ENCODE assay signal across 7 cellular contexts in genomic region chr11:57336111-57336666, GRCh38. TPM values are rescaled to one million over a fixed set of nuclear protein-coding genes. Genes with fewer than 3 reads are reported as not detected.
DNase-seq lines count a peak whose midpoint lies in the region; ATAC-seq and TF ChIP-seq lines count a peak whose summit lies in the region.

No MANE protein-coding gene starts in this region.

- H3K4me1 ChIP-seq in HCT116 (ENCODE audit: control insufficient read depth in 1 of 2, insufficient read depth in 2 of 2, low read length in 2 of 2) (peaks cover 8 to 20% of the 10 kb centered on the region in 2 experiments; a peak in 3 of 4 replicates), fibroblast of lung (ENCODE audit: control insufficient read depth, extremely low read depth, insufficient read depth, low read length) (peaks cover 7% of the 10 kb centered on the region), sigmoid colon (peaks cover 0 to 22% (median 15%) of the 10 kb centered on the region in 4 donors)

- H2AFZ ChIP-seq in HCT116 (ENCODE audit: low read depth, low read length, poor library complexity, severe bottlenecking) (peak overlapping the region; percentile 78), fibroblast of lung (ENCODE audit: low read length) (peak overlapping the region; percentile 90)

- H3K4me2 ChIP-seq in HCT116 (ENCODE audit: low read length) (peak overlapping the region; percentile 98), fibroblast of lung (ENCODE audit: extremely low read depth, insufficient read depth, low read length) (peak overlapping the region; percentile 92)

- RAD21 ChIA-PET in HCT116 (lab: Charles Lee; ENCODE audit: low non-redundant PET in 1 of 2, low total read pairs in 2 of 2, uncharacterized antibody in 2 of 2, unreplicated experiment in 2 of 2): interaction anchor here (0.7 to 1.2 kb wide), 2 partner anchors 13 to 87 kb away, joined by 3 to 4 read pairs; no protein-coding TSS in a partner anchor

- peaks cover 32% of the 10 kb centered on the region for H3K36me3 Mint-ChIP-seq in T-helper 2 cell treated with Interferon-gamma antibody and Interleukin-4, amounts not matched to agents 5 μg/mL and 100 μg/mL, for 36 hours (ENCODE audit: low read depth)

- intact Hi-C loops in HCT116 (cut with micrococcal nuclease) (no loop called here), sigmoid colon (cut with DNase I) (loop anchor here (5.0 kb wide), 1 partner anchor 331 kb away; the partner anchor contains the start of gene ZDHHC5)

- DNase-seq in HCT116 (ENCODE audit: low read depth, low spot score): no peak
- peak; percentile 17 for DNase-seq in T-helper 2 cell treated with Interferon-gamma antibody and Interleukin-4, amounts not matched to agents 5 μg/mL and 100 μg/mL, for 36 hours (ENCODE audit: low spot score)
- no peak for DNase-seq in fibroblast of lung (ENCODE audit: low read depth in 2 of 2)
- DNase-seq in sigmoid colon: no peak
- DNase-seq in ACHN: no peak

- peak overlapping the region; percentile 79 to 96 for H3K4me3 ChIP-seq in HCT116 (replicated peaks in 1 of 2; ENCODE audit: low read depth in 1 of 2, low read length in 2 of 2)
- peak overlapping the region; percentile 73 to 94 (median 76) for H3K4me3 ChIP-seq in fibroblast of lung (replicated peaks in 1 of 4; ENCODE audit: control extremely low read depth in 1 of 4, insufficient read depth in 1 of 4, low read depth in 3 of 4, low read length in 4 of 4)
- peak overlapping the region; percentile 79 to 99 (median 98) for H3K4me3 ChIP-seq in sigmoid colon

- H3K9me3 ChIP-seq in HCT116 (ENCODE audit: control insufficient read depth in 1 of 2, insufficient read depth in 1 of 2, low read depth in 1 of 2, low read length in 2 of 2) (no peaks in the 10 kb centered on the region), fibroblast of lung (ENCODE audit: control insufficient read depth, insufficient read depth, low read depth, low read length) (no peaks in the 10 kb centered on the region), sigmoid colon (no peaks in the 10 kb centered on the region)

- no peaks in the 10 kb centered on the region for H3K9me2 ChIP-seq in HCT116 (ENCODE audit: insufficient read depth)

- H3K36me3 ChIP-seq in HCT116 (ENCODE audit: control insufficient read depth in 1 of 2, insufficient read depth in 2 of 2, low read length in 2 of 2) (peaks cover 11 to 34% of the 10 kb centered on the region in 2 experiments; a peak in 2 of 4 replicates), fibroblast of lung (ENCODE audit: control insufficient read depth, insufficient read depth, low read length) (peaks cover 11% of the 10 kb centered on the region), sigmoid colon (peaks cover 15 to 22% (median 19%) of the 10 kb centered on the region in 4 donors)

- H3K79me2 ChIP-seq in HCT116 (ENCODE audit: insufficient read depth, low read length): peaks cover 44% of the 10 kb centered on the region
- peaks cover 31% of the 10 kb centered on the region for H3K79me2 ChIP-seq in fibroblast of lung (ENCODE audit: control insufficient read depth, insufficient read depth, low read length)

- H3K27me3 ChIP-seq in HCT116 (ENCODE audit: insufficient read depth, low read length) (no peaks in the 10 kb centered on the region), fibroblast of lung (ENCODE audit: control insufficient read depth, insufficient read depth, low read length) (peaks cover 16% of the 10 kb centered on the region), sigmoid colon (no peaks in the 10 kb centered on the region)

- H3K27me3 Mint-ChIP-seq in T-helper 2 cell treated with Interferon-gamma antibody and Interleukin-4, amounts not matched to agents 5 μg/mL and 100 μg/mL, for 36 hours (ENCODE audit: low read depth): peaks cover 12% of the 10 kb centered on the region

- in situ Hi-C loops in ACHN (cut with HindIII; ENCODE audit: low pct_ligation_motif_present, low pct_unique_long_range_greater_than_20kb, low sequenced_read_pairs): no loop called here

- no peaks in the 10 kb centered on the region for H3K9me3 Mint-ChIP-seq in T-helper 2 cell treated with Interferon-gamma antibody and Interleukin-4, amounts not matched to agents 5 μg/mL and 100 μg/mL, for 36 hours

- no peak for TF ChIP-seq EP300 in sigmoid colon (IDR thresholded peaks at IDR 0.05)

- WGBS in sigmoid colon, 2 donors: 26 to 29% methylated on average over 12 of the region's 12 CpGs

- no peak for ATAC-seq in HCT116
- ATAC-seq in GM19035 (IDR thresholded peaks at IDR 0.05; ENCODE audit: unreplicated experiment): no peak
- no peak for ATAC-seq in HG02970 (IDR thresholded peaks at IDR 0.05; ENCODE audit: low FRiP score, unreplicated experiment)

- H4K20me1 ChIP-seq in HCT116 (ENCODE audit: insufficient read depth) (no peaks in the 10 kb centered on the region), fibroblast of lung (ENCODE audit: control insufficient read depth, extremely low read depth, insufficient read depth, low read length) (no peaks in the 10 kb centered on the region)

- H3K27ac ChIP-seq in HCT116 (ENCODE audit: low read depth, low read length): peak overlapping the region; percentile 45
- peak overlapping the region; percentile 85 for H3K27ac ChIP-seq in fibroblast of lung (ENCODE audit: insufficient read depth, low read length)
- H3K27ac ChIP-seq in sigmoid colon: peak overlapping the region; percentile 91 to 95 (median 92)

- peaks cover 31% of the 10 kb centered on the region for H3K4me1 Mint-ChIP-seq in T-helper 2 cell treated with Interferon-gamma antibody and Interleukin-4, amounts not matched to agents 5 μg/mL and 100 μg/mL, for 36 hours (ENCODE audit: low read depth)

- TF ChIP-seq CTCF in HCT116 (IDR thresholded peaks at IDR 0.05 in 2 of 3, conservative IDR thresholded peaks at IDR 0.05 in 1 of 3; ENCODE audit: borderline replicate concordance in 1 of 3, insufficient read depth in 1 of 3, low read depth in 2 of 3, low read length in 2 of 3) (no peak), fibroblast of lung (conservative IDR thresholded peaks at IDR 0.05 in 1 of 2, IDR thresholded peaks at IDR 0.05 in 1 of 2; ENCODE audit: low read depth in 1 of 2, low read length in 2 of 2) (no peak), sigmoid colon (IDR thresholded peaks at IDR 0.05) (no peak)

- H3K9ac ChIP-seq in HCT116 (ENCODE audit: low read length) (peak overlapping the region; percentile 92), fibroblast of lung (ENCODE audit: insufficient read depth, low read length) (peak overlapping the region; percentile 88)

- POLR2A ChIA-PET in HCT116 (lab: Charles Lee): interaction anchor here (0.7 to 2.6 kb wide), 3 partner anchors 11 to 16 kb away, joined by 3 to 17 read pairs (median 3); partner anchors contain the start of gene TNKS1BP1

- TSS peak; percentile 98 for BruUV-seq in HCT116 (replicated peaks; lab: Mats Ljungman, UMichigan)

- CTCF ChIA-PET in HCT116 (lab: Charles Lee): interaction anchor here (1.0 to 1.6 kb wide), 5 partner anchors 10 to 308 kb away, joined by 3 to 6 read pairs (median 4); partner anchors contain the start of gene TNKS1BP1

- peak overlapping the region; percentile 99 for H3K4me3 Mint-ChIP-seq in T-helper 2 cell treated with Interferon-gamma antibody and Interleukin-4, amounts not matched to agents 5 μg/mL and 100 μg/mL, for 36 hours

- H3K27ac Mint-ChIP-seq in T-helper 2 cell treated with Interferon-gamma antibody and Interleukin-4, amounts not matched to agents 5 μg/mL and 100 μg/mL, for 36 hours: peak overlapping the region; percentile 100

- TF ChIP-seq POLR2A in HCT116 (IDR thresholded peaks at IDR 0.05; ENCODE audit: borderline replicate concordance, extremely low read depth, insufficient read depth, insufficient read length) (no peak), sigmoid colon (IDR thresholded peaks at IDR 0.05) (no peak)

- no peak for TF ChIP-seq RAD21 in HCT116 (IDR thresholded peaks at IDR 0.05; ENCODE audit: low read depth)

TF ChIP-seq in HCT116, 20 proteins besides CTCF, POLR2A, EP300 and RAD21 (continues in another document):
- no peak for TF ChIP-seq ZNF274 (IDR thresholded peaks at IDR 0.05; ENCODE audit: low read depth, low read length)
- no peak for TF ChIP-seq ELF1 (IDR thresholded peaks at IDR 0.05; ENCODE audit: borderline replicate concordance, low read depth)
- no peak for TF ChIP-seq CEBPB (IDR thresholded peaks at IDR 0.05; ENCODE audit: low read depth)
- TF ChIP-seq FOSL1 (IDR thresholded peaks at IDR 0.05; ENCODE audit: low read depth): no peak
- TF ChIP-seq EZH2 (IDR thresholded peaks at IDR 0.05): no peak

RNA-seq across cellular contexts. Expression of gene SSRP1, which starts 0.5 kb away (rescaled TPM):
- total RNA-seq in HCT116 (2021; ENCODE audit: unreplicated experiment) (260 TPM), fibroblast of lung (52.7 and 55.0 TPM in 2 replicates), sigmoid colon (10 to 100 TPM; 51.4 to 61.1 (median 56.5) TPM)
- 259 and 291 TPM in 2 replicates for polyA plus RNA-seq in HCT116 (2012)
- polyA plus RNA-seq in fibroblast of lung (94.1 and 173 TPM in 2 replicates), sigmoid colon (10 to 100 TPM; 30.5 to 91.3 (median 39.6) TPM)
- polyA plus RNA-seq in fibroblast of lung (2012): 83.3 and 143 TPM in 2 replicates
- polyA minus RNA-seq in fibroblast of lung (ENCODE audit: low replicate concordance): 193 and 444 TPM in 2 replicates

RNA-seq across cellular contexts. Expression of gene P2RX3, which starts 2.0 kb away (rescaled TPM):
- not detected for total RNA-seq in HCT116 (2021; ENCODE audit: unreplicated experiment)
- 0.03 and 0.05 TPM in 2 replicates for polyA plus RNA-seq in HCT116 (2012)
- not detected in 2 replicates for total RNA-seq in fibroblast of lung
- polyA plus RNA-seq in fibroblast of lung: not detected in 2 replicates
- not detected in 2 replicates for polyA plus RNA-seq in fibroblast of lung (2012)
- polyA minus RNA-seq in fibroblast of lung (ENCODE audit: low replicate concordance): not detected in 2 replicates
- under 1 TPM in 1 of 4 donors, not detected in 3; 0.36 TPM for total RNA-seq in sigmoid colon
- under 1 TPM in 1 of 3 donors, not detected in 2; 0.07 TPM for polyA plus RNA-seq in sigmoid colon

RNA-seq across cellular contexts. Expression of gene TNKS1BP1, which starts 11.4 kb away (rescaled TPM):
- total RNA-seq in HCT116 (2021; ENCODE audit: unreplicated experiment): 77.6 TPM
- 61.2 and 63.1 TPM in 2 replicates for polyA plus RNA-seq in HCT116 (2012)
- 88.3 and 111 TPM in 2 replicates for total RNA-seq in fibroblast of lung
- 70.2 and 70.4 TPM in 2 replicates for polyA plus RNA-seq in fibroblast of lung
- 140 and 176 TPM in 2 replicates for polyA plus RNA-seq in fibroblast of lung (2012)
- 374 and 479 TPM in 2 replicates for polyA minus RNA-seq in fibroblast of lung (ENCODE audit: low replicate concordance)
- total RNA-seq in sigmoid colon: 10 to 100 TPM; 26.4 to 51.2 (median 37.8) TPM
- polyA plus RNA-seq in sigmoid colon: 100 to 1,000 TPM in 1 of 3 donors, 10 to 100 TPM in 2; 43.8 to 133 (median 68.4) TPM

RNA-seq across cellular contexts. Expression of gene PRG3, which starts 44.8 kb away (rescaled TPM):
- total RNA-seq in HCT116 (2021; ENCODE audit: unreplicated experiment): not detected
- not detected in 2 replicates for polyA plus RNA-seq in HCT116 (2012)
- not detected in 2 replicates for total RNA-seq in fibroblast of lung
- polyA plus RNA-seq in fibroblast of lung: not detected in 2 replicates
- polyA plus RNA-seq in fibroblast of lung (2012): not detected in 2 replicates
- not detected in 2 replicates for polyA minus RNA-seq in fibroblast of lung (ENCODE audit: low replicate concordance)
- not detected for total RNA-seq in sigmoid colon
- not detected for polyA plus RNA-seq in sigmoid colon

RNA-seq across cellular contexts. Expression of gene PRG2, which starts 54.3 kb away (rescaled TPM):
- total RNA-seq in HCT116 (2021; ENCODE audit: unreplicated experiment) (0.81 TPM), fibroblast of lung (not detected in 2 replicates), sigmoid colon (not detected)
- 0.17 and 0.59 TPM in 2 replicates for polyA plus RNA-seq in HCT116 (2012)
- polyA plus RNA-seq in fibroblast of lung (not detected in 2 replicates), sigmoid colon (not detected)
- polyA plus RNA-seq in fibroblast of lung (2012): 0.12 TPM in 1 of 2 replicates, not detected in the other
- not detected in 2 replicates for polyA minus RNA-seq in fibroblast of lung (ENCODE audit: low replicate concordance)
